Comparison of ENCODE assay signal across 8 cellular contexts in the genomic region with DNA sequence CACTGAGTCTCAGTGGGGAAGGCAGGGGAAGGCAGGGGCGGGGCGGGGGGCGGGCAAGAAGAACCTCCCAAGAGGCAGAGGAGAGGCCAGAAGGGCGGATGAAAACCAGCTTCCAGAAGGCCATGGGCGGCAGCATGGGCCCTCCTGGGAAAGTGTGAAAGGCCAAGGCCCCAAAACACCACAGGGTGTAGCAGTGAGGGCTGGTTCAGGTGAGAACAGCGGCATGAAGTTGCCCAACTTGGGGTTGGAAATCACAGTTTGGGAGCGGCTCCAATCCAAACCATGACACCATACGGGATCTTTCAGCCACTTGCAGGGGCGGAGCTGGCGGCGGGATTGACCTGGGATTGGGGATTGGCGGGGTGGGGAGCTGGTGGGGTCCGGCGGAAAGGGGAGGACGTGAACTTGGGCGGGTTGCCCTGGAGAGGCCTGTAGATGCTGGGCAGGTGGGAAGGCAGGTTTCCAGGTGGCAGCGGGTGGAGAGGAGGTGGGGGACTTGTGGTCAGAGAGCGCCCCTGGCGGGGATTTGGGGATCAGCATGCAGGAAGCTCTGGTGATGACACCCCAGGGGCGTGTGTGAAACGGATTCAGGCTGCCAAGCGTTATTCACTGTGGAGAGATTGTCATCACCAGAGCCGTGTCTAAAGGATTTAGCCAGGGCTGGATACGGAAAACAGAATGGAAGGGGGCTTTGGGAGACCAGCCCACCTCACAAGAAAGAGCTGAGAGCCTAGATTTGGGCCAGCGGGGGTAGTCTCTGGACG.
DNase-seq lines count a peak whose midpoint lies in the region; ATAC-seq, FAIRE-seq and TF ChIP-seq lines count a peak whose summit lies in the region.

No MANE protein-coding gene starts in this region.

- H3K4me1 Mint-ChIP-seq in activated naive CD8-positive, alpha-beta T cell treated with anti-CD3 and anti-CD28 coated beads for 36 hours, result peaks cover 10% of the 10 kb centered on the region

- no peaks in the 10 kb centered on the region for H3K36me3 Mint-ChIP-seq in activated naive CD8-positive, alpha-beta T cell treated with anti-CD3 and anti-CD28 coated beads for 36 hours

- intact Hi-C loops in Right ventricle myocardium superior (cut with DNase I), result no loop called here
- intact Hi-C loops in posterior vena cava (cut with DNase I), result loop anchor here in 1 of 2 donors (10.0 kb wide), 1 partner anchor 156 kb away; no protein-coding TSS in a partner anchor

- ATAC-seq in SK-N-SH treated with all-trans-retinoic acid at 6 μM for 48 hours (peak; percentile 74), Right ventricle myocardium superior (ENCODE audit: poor library complexity) (peak; percentile 67)

- DNase-seq in A172 (ENCODE audit: low spot score), result peak; percentile 67
- peak; percentile 62 for DNase-seq in H54 (ENCODE audit: insufficient read length, low spot score)
- DNase-seq in activated naive CD8-positive, alpha-beta T cell treated with anti-CD3 and anti-CD28 coated beads for 36 hours, result peak; percentile 79
- DNase-seq in Right ventricle myocardium superior, result peak; percentile 83
- peak; percentile 94 for DNase-seq in posterior vena cava (ENCODE audit: low spot score)
- DNase-seq in NCI-H524 treated with DMSO at 0.1 percent for 48 hours (lab: John Stamatoyannopoulos, UW), result no peak

- peak overlapping the region; percentile 73 for H3K27ac Mint-ChIP-seq in activated naive CD8-positive, alpha-beta T cell treated with anti-CD3 and anti-CD28 coated beads for 36 hours

- H3K36me3 ChIP-seq in urinary bladder (ENCODE audit: insufficient read depth), result no peaks in the 10 kb centered on the region

- TF ChIP-seq POLR2A in H54 (IDR thresholded peaks at IDR 0.05; ENCODE audit: low read depth, low read length), result no peak

- 46% methylated on average over 26 of the region's 26 CpGs for WGBS in urinary bladder

- H3K9me3 Mint-ChIP-seq in activated naive CD8-positive, alpha-beta T cell treated with anti-CD3 and anti-CD28 coated beads for 36 hours, result no peaks in the 10 kb centered on the region

- H3K4me3 ChIP-seq in urinary bladder (ENCODE audit: low read depth, low read length), result peak overlapping the region; percentile 12

- FAIRE-seq in H54 (lab: Jason Lieb, UNC), result no peak

- H3K4me1 ChIP-seq in urinary bladder (ENCODE audit: insufficient read depth), result peaks cover 6% of the 10 kb centered on the region

- H3K4me3 Mint-ChIP-seq in activated naive CD8-positive, alpha-beta T cell treated with anti-CD3 and anti-CD28 coated beads for 36 hours, result peak overlapping the region; percentile 79

- H3K27me3 Mint-ChIP-seq in activated naive CD8-positive, alpha-beta T cell treated with anti-CD3 and anti-CD28 coated beads for 36 hours, result peaks cover 42% of the 10 kb centered on the region

- no peak overlapping the region for H3K27ac ChIP-seq in urinary bladder (ENCODE audit: low read depth)

TF ChIP-seq in SK-N-SH treated with all-trans-retinoic acid at 6 μM for 48 hours, 23 proteins besides CTCF, POLR2A, EP300 and RAD21:
- TF ChIP-seq OSR1 (CRISPR knock-in tag; IDR thresholded peaks at IDR 0.05), result no peak
- TF ChIP-seq GLIS3 (CRISPR knock-in tag; IDR thresholded peaks at IDR 0.05), result peak; percentile 12; the same call in 1 of the 2 replicates
